18 cellular contexts compared by ENCODE assay signal in the genomic region with DNA sequence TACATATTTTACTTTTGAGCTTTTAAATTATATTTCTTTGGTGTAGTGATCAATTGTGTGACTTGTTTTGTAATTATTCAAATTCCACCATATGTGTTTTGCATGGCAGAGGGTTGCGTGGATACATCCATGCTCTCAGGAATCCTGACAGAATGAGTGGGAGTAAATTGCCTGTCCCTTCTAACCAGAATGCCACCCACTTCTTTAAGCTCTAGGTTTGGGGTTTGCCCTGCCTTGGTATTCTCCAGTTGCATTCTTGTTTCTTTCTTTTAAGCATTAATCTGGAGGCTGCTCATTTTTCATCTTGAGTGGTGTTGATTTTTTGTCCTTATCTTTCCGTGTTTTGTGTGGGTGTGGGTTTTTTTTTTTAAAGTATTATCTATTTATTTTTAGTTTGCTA.
"Had no signal": no experiment of that assay in that cellular context is flagged by ENCODE, and none has a peak within 500 bp of the region (broad histone marks: within the 10 kb centered on the region; RNA-seq: fewer than 3 reads in every experiment).

No MANE protein-coding gene starts in this region.

- H3K27me3 Mint-ChIP-seq: activated CD4-positive, alpha-beta T cell treated with anti-CD3 and anti-CD28 coated beads, Interleukin-2, amount 10 ng/mL, durations not matched to agents 24 days and 14 days; activated naive CD8-positive, alpha-beta T cell treated with anti-CD3 and anti-CD28 coated beads, Interleukin-2, amount 50 U/mL, for 24 hours; progenitor cell of endocrine pancreas had no signal

- H3K36me3 ChIP-seq: upper lobe of left lung had no signal

- H3K27ac Mint-ChIP-seq: activated CD4-positive, alpha-beta T cell treated with anti-CD3 and anti-CD28 coated beads, Interleukin-2, amount 10 ng/mL, durations not matched to agents 24 days and 14 days; activated naive CD8-positive, alpha-beta T cell treated with anti-CD3 and anti-CD28 coated beads, Interleukin-2, amount 50 U/mL, for 24 hours; activated T-helper 1 cell treated with anti-CD3 and anti-CD28 coated beads, Interleukin-12 subunit alpha, Interleukin-12 subunit beta, Interleukin-2, Interleukin-4 antibody, amounts not matched to agents 30 ng/mL and 10 ng/mL and 1 ng/mL, durations not matched to agents 14 hours and 24 hours and 36 hours; immature natural killer cell; naive B cell had no signal

- H3K4me1 Mint-ChIP-seq: activated CD4-positive, alpha-beta T cell treated with anti-CD3 and anti-CD28 coated beads, Interleukin-2, amount 10 ng/mL, durations not matched to agents 24 days and 14 days; activated naive CD8-positive, alpha-beta T cell treated with anti-CD3 and anti-CD28 coated beads, Interleukin-2, amount 50 U/mL, for 24 hours; immature natural killer cell; naive B cell had no signal

- H3K27ac ChIP-seq: esophagus muscularis mucosa had no signal

- FAIRE-seq: endometrium had no signal

- H3K27me3 ChIP-seq: body of pancreas, esophagus muscularis mucosa, upper lobe of left lung had no signal

- ATAC-seq: activated naive CD8-positive, alpha-beta T cell treated with anti-CD3 and anti-CD28 coated beads, Interleukin-2, amount 50 U/mL, for 24 hours; sciatic nerve; stimulated activated naive CD8-positive, alpha-beta T cell treated with anti-CD3 and anti-CD28 coated beads, Interleukin-15, Interleukin-2, amounts not matched to agents 100 U/mL and 50 U/mL, for 24 hours had no signal

- DNase-seq: activated CD4-positive, alpha-beta T cell treated with anti-CD3 and anti-CD28 coated beads, Interleukin-2, amount 10 ng/mL, durations not matched to agents 24 days and 14 days; activated naive CD4-positive, alpha-beta T cell treated with Interleukin-2 at 50 U/mL for 16 hours; activated naive CD8-positive, alpha-beta T cell treated with anti-CD3 and anti-CD28 coated beads, Interleukin-2, amount 50 U/mL, for 24 hours; cerebellar nuclear complex; immature natural killer cell; naive B cell; stimulated activated CD4-positive, alpha-beta T cell treated with anti-CD3 and anti-CD28 coated beads, Interleukin-4, amount 100 ng/mL, for 1 hour; stimulated activated CD8-positive, alpha-beta memory T cell treated with anti-CD3 and anti-CD28 coated beads, Interleukin-4, amount 100 ng/mL, for 48 hours; stimulated activated naive CD8-positive, alpha-beta T cell treated with anti-CD3 and anti-CD28 coated beads, Interleukin-15, Interleukin-2, amounts not matched to agents 100 U/mL and 50 U/mL, for 24 hours; T-helper 1 cell had no signal

- H3K9me3 Mint-ChIP-seq: activated CD4-positive, alpha-beta T cell treated with anti-CD3 and anti-CD28 coated beads, Interleukin-2, amount 10 ng/mL, durations not matched to agents 24 days and 14 days; activated naive CD8-positive, alpha-beta T cell treated with anti-CD3 and anti-CD28 coated beads, Interleukin-2, amount 50 U/mL, for 24 hours had no signal

- H3K4me3 Mint-ChIP-seq: activated CD4-positive, alpha-beta T cell treated with anti-CD3 and anti-CD28 coated beads, Interleukin-2, amount 10 ng/mL, durations not matched to agents 24 days and 14 days; activated naive CD8-positive, alpha-beta T cell treated with anti-CD3 and anti-CD28 coated beads, Interleukin-2, amount 50 U/mL, for 24 hours; activated T-helper 1 cell treated with anti-CD3 and anti-CD28 coated beads, Interleukin-12 subunit alpha, Interleukin-12 subunit beta, Interleukin-2, Interleukin-4 antibody, amounts not matched to agents 30 ng/mL and 10 ng/mL and 1 ng/mL, durations not matched to agents 14 hours and 24 hours and 36 hours; immature natural killer cell; naive B cell had no signal

- H3K9me3 ChIP-seq: body of pancreas, esophagus muscularis mucosa, upper lobe of left lung had no signal

- H3K36me3 Mint-ChIP-seq: immature natural killer cell, naive B cell had no signal

- H3K4me3 ChIP-seq: body of pancreas, esophagus muscularis mucosa, lung, upper lobe of left lung had no signal
